ENCODE assay signal across 22 cellular contexts in genomic region chr7:12803542-12803941, GRCh38.
"Had no signal": no experiment of that assay in that cellular context is flagged by ENCODE, and none has a peak within 500 bp of the region (broad histone marks: within the 10 kb centered on the region; RNA-seq: fewer than 3 reads in every experiment).

No MANE protein-coding gene starts in this region.

- ATAC-seq: K562, Right ventricle myocardium inferior, SK-N-SH treated with all-trans-retinoic acid at 6 μM for 48 hours had no signal

- H3K4me1 ChIP-seq: SJCRH30 had no signal

- H3K27ac ChIP-seq: HL-60, PC-9, SJCRH30 had no signal

- H3K27me3 ChIP-seq: Peyer's patch, SJCRH30 had no signal

- H3K9me3 Mint-ChIP-seq: IgD-negative memory B cell had no signal

- H3K4me2 ChIP-seq: PC-9 had no signal

- H3K27ac Mint-ChIP-seq: IgD-negative memory B cell had no signal

- H3K36me3 ChIP-seq: Peyer's patch, SJCRH30 had no signal

- H3K4me1 Mint-ChIP-seq: IgD-negative memory B cell had no signal

- H3K36me3 Mint-ChIP-seq: IgD-negative memory B cell had no signal

- H3K4me3 ChIP-seq: K562, PC-9, SJCRH30 had no signal

- H3K4me3 Mint-ChIP-seq: IgD-negative memory B cell had no signal

- DNase-seq: MV-4-11; NCI-H1048; NCI-H1105; NCI-H1417; NCI-H1436 treated with DMSO at 0.1 percent for 48 hours; NCI-H1694; NCI-H187 treated with DMSO at 0.1 percent for 48 hours; NCI-H2029 treated with DMSO at 0.1 percent for 48 hours; NCI-H2171 treated with DMSO at 0.1 percent for 48 hours; NCI-H345; NCI-H446 treated with DMSO at 0.1 percent for 48 hours; NCI-H526; NK-92 treated with Interleukin-12 subunit alpha and Interleukin-12 subunit beta, amount 100 ng/mL, for 24 hours; PC-9; Peyer's patch; SHP77 treated with DMSO at 0.1 percent for 48 hours; SJCRH30 had no signal

- H2AFZ ChIP-seq: PC-9 had no signal

- H3K9me3 ChIP-seq: Peyer's patch, SJCRH30 had no signal

- H3K27me3 Mint-ChIP-seq: IgD-negative memory B cell had no signal
